ENCODE assay signal across 27 cellular contexts in genomic region chr3:68163054-68163453, GRCh38.
"Had no signal": no experiment of that assay in that cellular context is flagged by ENCODE, and none has a peak within 500 bp of the region (broad histone marks: within the 10 kb centered on the region; RNA-seq: fewer than 3 reads in every experiment).

No MANE protein-coding gene starts in this region.

- H3K27me3 ChIP-seq: brain microvascular endothelial cell, dorsolateral prefrontal cortex, heart left ventricle had no signal

- H3K27ac ChIP-seq: brain microvascular endothelial cell, coronary artery, dorsolateral prefrontal cortex, heart left ventricle, WERI-Rb-1 had no signal

- H3K4me3 ChIP-seq: coronary artery, dorsolateral prefrontal cortex, heart left ventricle had no signal

- H3K4me1 ChIP-seq: heart left ventricle had no signal

- H3K36me3 ChIP-seq: brain microvascular endothelial cell, heart left ventricle, WERI-Rb-1 had no signal

- DNase-seq: activated B cell treated with CpG ODN at 0.5 μM for 24 hours; activated CD4-positive, alpha-beta T cell treated with anti-CD3 and anti-CD28 coated beads for 48 hours; activated CD4-positive, alpha-beta T cell treated with anti-CD3 and anti-CD28 coated beads, Interleukin-2, amount 50 U/mL, for 1 hour; activated CD4-positive, alpha-beta T cell treated with anti-CD3 and anti-CD28 coated beads, Interleukin-2, amount 50 U/mL, for 48 hours; activated CD8-positive, alpha-beta memory T cell treated with anti-CD3 and anti-CD28 coated beads for 24 hours; activated CD8-positive, alpha-beta T cell treated with anti-CD3 and anti-CD28 coated beads for 36 hours; activated effector memory CD4-positive, alpha-beta T cell treated with Interleukin-2 at 50 U/mL for 16 hours; activated gamma-delta T cell treated with Interleukin-2 at 50 U/mL for 16 hours; activated naive CD4-positive, alpha-beta T cell treated with anti-CD3 and anti-CD28 coated beads, Interleukin-2, amount 50 U/mL, for 16 hours; activated naive CD4-positive, alpha-beta T cell treated with Interleukin-2 at 50 U/mL for 16 hours; activated T-cell treated with anti-CD3 and anti-CD28 coated beads, Interleukin-2, amount 50 U/mL, for 4 hours; amniotic stem cell; anterior cingulate cortex; brain microvascular endothelial cell; dorsolateral prefrontal cortex; effector memory CD4-positive, alpha-beta T cell; endodermal cell; foreskin fibroblast; glutamatergic neuron; heart left ventricle; T-helper 17 cell; T1000; WERI-Rb-1 had no signal

- ATAC-seq: activated CD4-positive, CD25-positive, alpha-beta regulatory T cell treated with anti-CD3 and anti-CD28 coated beads, Interleukin-2, amount 50 U/mL, for 24 hours; activated CD8-positive, alpha-beta T cell treated with anti-CD3 and anti-CD28 coated beads for 36 hours; activated T-cell treated with anti-CD3 and anti-CD28 coated beads, Interleukin-2, amount 50 U/mL, for 4 hours; activated T-helper 17 cell treated with anti-CD3 and anti-CD28 coated beads, Interleukin-2, amount 50 U/mL, for 72 hours; esophagus mucosa; heart left ventricle; T-helper 17 cell had no signal
